Comparison of ENCODE assay signal across 8 cellular contexts in the genomic region with DNA sequence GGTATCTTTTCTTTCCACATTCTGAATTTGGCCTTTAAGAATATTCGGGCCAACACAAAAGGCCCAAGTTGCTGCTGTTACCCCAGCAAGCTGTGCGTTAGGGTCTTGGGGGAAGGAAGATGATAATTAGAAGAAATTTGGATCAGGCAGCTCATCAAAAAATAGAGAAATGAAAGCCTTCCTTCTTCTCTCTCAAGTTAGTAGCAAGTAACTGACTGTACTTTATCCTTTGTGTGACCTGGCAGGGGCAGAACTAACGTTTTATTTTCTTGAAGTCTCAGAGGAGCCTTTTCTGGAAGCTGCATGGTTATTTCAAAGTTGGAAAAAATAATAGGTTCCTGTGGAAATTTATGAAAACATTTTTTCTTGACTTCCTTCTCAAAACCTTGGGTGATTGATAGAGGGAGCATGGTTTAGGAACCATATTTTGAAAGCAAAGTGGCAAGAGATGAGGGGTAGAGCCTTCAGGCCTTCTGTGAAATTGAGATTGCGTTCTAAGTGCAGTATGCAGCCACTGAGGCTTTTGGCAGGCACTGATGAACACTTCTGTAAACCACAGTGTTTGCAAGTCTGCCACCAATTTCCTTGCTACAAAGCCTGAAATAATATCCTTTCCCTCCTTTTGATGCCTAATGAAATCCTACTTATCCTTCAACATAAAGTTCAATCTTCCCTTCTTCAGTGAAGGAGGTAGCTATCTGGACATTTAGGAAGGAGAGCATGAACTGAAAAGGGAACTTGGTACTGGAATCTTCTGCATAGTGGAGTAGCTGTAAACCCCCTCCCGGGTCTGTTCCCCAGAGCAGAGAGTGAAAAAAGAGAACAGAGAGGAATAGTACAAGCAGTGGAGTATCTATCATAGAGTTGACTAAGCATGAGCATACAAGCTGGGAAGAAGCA.
A peak's percentile ranks its signal among the peaks of the same experiment; 100 is the strongest.
DNase-seq lines count a peak whose midpoint lies in the region; ATAC-seq and TF ChIP-seq lines count a peak whose summit lies in the region.

No MANE protein-coding gene starts in this region.

- no peaks in the 10 kb centered on the region for H3K9me3 Mint-ChIP-seq in mesothelial cell of epicardium
- no peaks in the 10 kb centered on the region for H3K9me3 Mint-ChIP-seq in Caco-2 (ENCODE audit: unreplicated experiment)

- TF ChIP-seq CTCF in mesothelial cell of epicardium (IDR thresholded peaks at IDR 0.05; ENCODE audit: unreplicated experiment) (no peak), Caco-2 (IDR thresholded peaks at IDR 0.05; ENCODE audit: insufficient read depth in 1 of 2, low read depth in 1 of 2, low read length in 1 of 2, severe bottlenecking in 1 of 2, unreplicated experiment in 1 of 2) (no peak)

- H3K36me3 Mint-ChIP-seq in mesothelial cell of epicardium = peaks cover 5% of the 10 kb centered on the region
- H3K36me3 Mint-ChIP-seq in Caco-2 (ENCODE audit: insufficient read depth, unreplicated experiment) = peaks cover 8% of the 10 kb centered on the region

- no peaks in the 10 kb centered on the region for H3K27me3 ChIP-seq in Caco-2 (replicated peaks; ENCODE audit: control insufficient read depth, insufficient read depth, low read length)

- peak overlapping the region; percentile 72 for H3K27ac Mint-ChIP-seq in mesothelial cell of epicardium
- no peak overlapping the region for H3K27ac Mint-ChIP-seq in Caco-2 (ENCODE audit: unreplicated experiment)

- peak; percentile 68 for ATAC-seq in HG02678 (IDR thresholded peaks at IDR 0.05; ENCODE audit: unreplicated experiment)

- no peaks in the 10 kb centered on the region for H3K36me3 ChIP-seq in Caco-2 (ENCODE audit: control insufficient read depth, insufficient read depth, low read length)

- DNase-seq in GDM1 (lab: John Stamatoyannopoulos, UW) (peak; percentile 56), SIG-M5 (lab: John Stamatoyannopoulos, UW) (peak; percentile 38), mesothelial cell of epicardium (ENCODE audit: low spot score in 2 of 2, unreplicated experiment in 2 of 2) (no peak), Caco-2 (no peak), cerebellum (ENCODE audit: low spot score) (no peak), GM19240 (ENCODE audit: insufficient read length, low spot score) (no peak)
- DNase-seq in activated CD4-positive, alpha-beta T cell treated with anti-CD3 and anti-CD28 coated beads, Interleukin-2, amount 50 U/mL, for 4 hours = no peak

- CTCF ChIA-PET in Caco-2 (lab: Charles Lee) = no interaction called here

- H3K27me3 Mint-ChIP-seq in mesothelial cell of epicardium (ENCODE audit: low read depth) = no peaks in the 10 kb centered on the region
- H3K27me3 Mint-ChIP-seq in Caco-2 (ENCODE audit: insufficient read depth, unreplicated experiment) = no peaks in the 10 kb centered on the region

- H3K4me3 Mint-ChIP-seq in mesothelial cell of epicardium = no peak overlapping the region
- no peak overlapping the region for H3K4me3 Mint-ChIP-seq in Caco-2 (ENCODE audit: unreplicated experiment)

- H3K4me1 ChIP-seq in Caco-2 = no peaks in the 10 kb centered on the region

- intact Hi-C loops in Caco-2 (cut with micrococcal nuclease; ENCODE audit: unreplicated experiment) = no loop called here

- BruUV-seq in Caco-2 (replicated peaks; lab: Mats Ljungman, UMichigan) = no TSS peak

- H3K4me3 ChIP-seq in Caco-2 (ENCODE audit: low read depth, low read length) = no peak overlapping the region

- no peaks in the 10 kb centered on the region for H3K9me3 ChIP-seq in Caco-2

- peaks cover 9% of the 10 kb centered on the region for H3K4me1 Mint-ChIP-seq in mesothelial cell of epicardium
- H3K4me1 Mint-ChIP-seq in Caco-2 (ENCODE audit: low read depth, unreplicated experiment) = no peaks in the 10 kb centered on the region

- POLR2A ChIA-PET in Caco-2 (lab: Charles Lee) = no interaction called here

Comparison
In these comparisons a context has a peak if more than half of its experiments do, and no peak if none do; other contexts are left out.
1. DNase-seq: peak in GDM1 (single experiment) and SIG-M5 (single experiment); none in mesothelial cell of epicardium (0 of 2), Caco-2 (0 of 2), cerebellum (single experiment), activated CD4-positive, alpha-beta T cell treated with anti-CD3 and anti-CD28 coated beads, Interleukin-2, amount 50 U/mL, for 4 hours (0 of 2) and GM19240 (single experiment).